24 cellular contexts compared by ENCODE assay signal in the genomic region with DNA sequence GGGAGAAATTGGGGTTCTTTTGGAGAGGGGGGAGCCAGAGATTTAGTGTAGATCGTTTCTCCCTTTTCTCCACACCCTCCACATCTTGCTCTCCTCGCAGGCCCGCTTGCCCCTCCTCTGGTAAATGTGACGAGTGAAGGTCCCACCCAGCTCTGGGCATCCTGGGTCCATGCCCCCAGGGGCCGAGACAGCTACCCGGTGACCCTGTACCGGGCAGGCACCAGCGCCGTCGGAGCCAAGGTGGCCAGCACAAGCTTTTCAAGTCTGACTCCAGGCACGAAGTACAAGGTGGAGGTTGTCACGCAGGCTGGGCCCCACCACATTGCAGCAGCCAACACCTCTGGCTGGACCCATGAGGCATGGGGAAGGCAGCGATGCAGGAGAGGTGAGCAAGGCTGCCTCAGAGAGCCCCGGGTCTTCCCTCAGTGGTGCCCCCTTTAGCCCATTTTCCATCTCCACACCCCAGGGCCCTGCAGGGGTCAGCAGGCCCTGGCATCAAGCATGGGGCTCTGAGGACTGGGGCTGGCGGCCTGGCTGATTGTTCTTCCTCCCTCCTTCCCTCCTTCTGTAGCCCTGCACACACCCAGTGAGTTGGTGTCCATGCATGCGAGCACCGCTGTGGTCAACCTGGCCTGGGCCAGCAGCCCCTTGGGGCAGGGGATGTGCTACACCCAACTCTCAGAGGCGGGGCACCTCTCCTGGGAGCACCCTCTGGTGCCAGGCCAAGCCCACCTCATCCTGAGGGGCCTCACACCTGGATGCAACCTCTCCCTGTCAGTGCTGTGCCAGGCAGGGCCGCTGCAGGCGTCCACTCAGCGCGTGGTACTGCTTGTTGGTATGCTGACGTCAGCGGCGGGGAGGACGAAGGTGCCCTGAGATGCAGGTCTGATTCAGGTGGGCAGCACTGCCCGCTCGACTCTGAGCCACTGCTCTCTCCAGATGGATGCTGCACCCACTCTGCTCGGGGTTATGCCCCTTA. TPM values are rescaled to one million over a fixed set of nuclear protein-coding genes. Genes with fewer than 3 reads are reported as not detected.
DNase-seq lines count a peak whose midpoint lies in the region; ATAC-seq, FAIRE-seq and TF ChIP-seq lines count a peak whose summit lies in the region.
"Had no signal": no experiment of that assay in that cellular context is flagged by ENCODE, and none has a peak within 500 bp of the region (broad histone marks: within the 10 kb centered on the region; RNA-seq: fewer than 3 reads in every experiment).

No MANE protein-coding gene starts in this region.

- CTCF ChIA-PET in A673 (lab: Charles Lee), result no interaction called here

- DNase-seq in right cardiac atrium, result no peak
- no peak for DNase-seq in Right ventricle myocardium superior
- DNase-seq in WERI-Rb-1, result no peak
- peak; percentile 62 for DNase-seq in kidney
- DNase-seq in aorta, result no peak
- DNase-seq in GM10266 (ENCODE audit: extremely low spot score), result no peak
- no peak for DNase-seq in A673 (ENCODE audit: low spot score)
- DNase-seq: Calu3; CD4-positive, alpha-beta memory T cell; DMS53; GM23248; MG63; NCI-H1092; NCI-H146; NCI-H2081 treated with DMSO at 0.1 percent for 48 hours; NCI-H446 treated with DMSO at 0.1 percent for 48 hours; NCI-H69; SHP77 treated with DMSO at 0.1 percent for 48 hours had no signal

- H3K4me3 ChIP-seq in right cardiac atrium (ENCODE audit: low read length) (no peak overlapping the region), WERI-Rb-1 (ENCODE audit: low read depth, low read length) (no peak overlapping the region), kidney (ENCODE audit: low read length in 2 of 2) (no peak overlapping the region), aorta (ENCODE audit: low read length in 2 of 2) (no peak overlapping the region), A673 (ENCODE audit: low read depth, low read length, poor library complexity, severe bottlenecking) (no peak overlapping the region)
- H3K4me3 ChIP-seq: BLaER1, GM23248, MG63 had no signal

- peak; percentile 51 for TF ChIP-seq CTCF in WERI-Rb-1 (IDR thresholded peaks at IDR 0.05; ENCODE audit: low read depth, low read length)
- no peak for TF ChIP-seq CTCF in kidney (IDR thresholded peaks at IDR 0.05; ENCODE audit: borderline replicate concordance, extremely low read depth, insufficient read depth)
- no peak for TF ChIP-seq CTCF in GM10266 (IDR thresholded peaks at IDR 0.05; ENCODE audit: control insufficient read depth, insufficient read depth, low read depth, missing control alignments)
- TF ChIP-seq CTCF in A673 (conservative IDR thresholded peaks at IDR 0.05; ENCODE audit: low read depth, low read length), result no peak

- POLR2A ChIA-PET in A673 (lab: Charles Lee; ENCODE audit: low non-redundant PET), result no interaction called here

- H3K27ac ChIP-seq in right cardiac atrium (ENCODE audit: low read length), result no peak overlapping the region
- H3K27ac ChIP-seq in WERI-Rb-1, result no peak overlapping the region
- no peak overlapping the region for H3K27ac ChIP-seq in kidney (ENCODE audit: low read depth in 2 of 2, low read length in 2 of 2)
- no peak overlapping the region for H3K27ac ChIP-seq in aorta (ENCODE audit: low read depth in 1 of 2, low read length in 2 of 2)
- no peak overlapping the region for H3K27ac ChIP-seq in A673 (ENCODE audit: low read depth, low read length, poor library complexity, severe bottlenecking)
- H3K27ac ChIP-seq: BLaER1, GM23248 had no signal

- ATAC-seq in right cardiac atrium, result peak; percentile 15 to 17
- ATAC-seq in Right ventricle myocardium superior (ENCODE audit: poor library complexity), result no peak
- ATAC-seq in aorta (ENCODE audit: low FRiP score), result peak; percentile 34
- no peak for ATAC-seq in GM18519 (IDR thresholded peaks at IDR 0.05; ENCODE audit: low FRiP score, unreplicated experiment)

- intact Hi-C loops in right cardiac atrium (cut with DNase I) (no loop called here), Right ventricle myocardium superior (cut with DNase I) (no loop called here), kidney (cut with DNase I) (no loop called here), aorta (cut with DNase I) (no loop called here), A673 (cut with micrococcal nuclease; ENCODE audit: unreplicated experiment) (no loop called here)

- H3K9me3 ChIP-seq in right cardiac atrium (ENCODE audit: control insufficient read depth, low read length) (no peaks in the 10 kb centered on the region), WERI-Rb-1 (ENCODE audit: severe bottlenecking) (no peaks in the 10 kb centered on the region), kidney (ENCODE audit: control insufficient read depth in 1 of 2, low read length in 2 of 2) (no peaks in the 10 kb centered on the region), aorta (ENCODE audit: control insufficient read depth, low read length) (no peaks in the 10 kb centered on the region), A673 (ENCODE audit: low read depth, low read length, poor library complexity, severe bottlenecking) (no peaks in the 10 kb centered on the region)
- H3K9me3 ChIP-seq: BLaER1, MG63 had no signal

- BruUV-seq in A673 (replicated peaks; lab: Mats Ljungman, UMichigan), result no TSS peak

- no peaks in the 10 kb centered on the region for H3K4me1 ChIP-seq in right cardiac atrium (ENCODE audit: control insufficient read depth, insufficient read depth, low read length)
- no peaks in the 10 kb centered on the region for H3K4me1 ChIP-seq in kidney (ENCODE audit: control insufficient read depth in 1 of 2, insufficient read depth in 1 of 2, low read depth in 1 of 2, low read length in 2 of 2)
- H3K4me1 ChIP-seq in aorta (ENCODE audit: control insufficient read depth in 1 of 2, insufficient read depth in 2 of 2, low read length in 2 of 2), result no peaks in the 10 kb centered on the region
- H3K4me1 ChIP-seq in A673 (ENCODE audit: insufficient read depth, low read length, poor library complexity, severe bottlenecking), result no peaks in the 10 kb centered on the region

- FAIRE-seq in kidney (lab: Jason Lieb, UNC), result no peak

- WGBS in right cardiac atrium, result 88% methylated on average over 29 of the region's 29 CpGs
- 93% methylated on average over 29 of the region's 29 CpGs for WGBS in aorta, 2 donors

- H3K36me3 ChIP-seq in WERI-Rb-1, result no peaks in the 10 kb centered on the region
- no peaks in the 10 kb centered on the region for H3K36me3 ChIP-seq in kidney (ENCODE audit: control insufficient read depth in 1 of 2, insufficient read depth in 2 of 2, low read length in 2 of 2)
- H3K36me3 ChIP-seq in aorta (ENCODE audit: control insufficient read depth in 1 of 2, insufficient read depth in 2 of 2, low read length in 1 of 2), result no peaks in the 10 kb centered on the region
- H3K36me3 ChIP-seq in A673 (ENCODE audit: insufficient read depth, low read length, poor library complexity, severe bottlenecking), result no peaks in the 10 kb centered on the region
- H3K36me3 ChIP-seq: BLaER1, MG63 had no signal

- H3K27me3 ChIP-seq in right cardiac atrium (ENCODE audit: control insufficient read depth, insufficient read depth), result no peaks in the 10 kb centered on the region
- no peaks in the 10 kb centered on the region for H3K27me3 ChIP-seq in WERI-Rb-1 (ENCODE audit: insufficient read depth, low read depth, severe bottlenecking)
- no peaks in the 10 kb centered on the region for H3K27me3 ChIP-seq in aorta (ENCODE audit: control insufficient read depth in 1 of 2, insufficient read depth in 2 of 2, low read length in 1 of 2)
- H3K27me3 ChIP-seq in A673 (replicated peaks; ENCODE audit: insufficient read depth, low read depth, low read length, poor library complexity), result peaks cover 3% of the 10 kb centered on the region
- H3K27me3 ChIP-seq: MG63 had no signal

- H3K9ac ChIP-seq in kidney (ENCODE audit: low read length in 2 of 2), result no peak overlapping the region
- H3K9ac ChIP-seq: BLaER1, GM23248 had no signal

RNA-seq across cellular contexts. Expression of a gene that starts 16.4 kb away (rescaled TPM):
- total RNA-seq in right cardiac atrium, result 10 to 100 TPM; 22.4 to 52.7 (median 35.8) TPM
- 22.5 TPM for polyA plus RNA-seq in right cardiac atrium
- total RNA-seq in Right ventricle myocardium superior, result 3.9 TPM
- 4.1 TPM for total RNA-seq in kidney
- polyA plus RNA-seq in kidney (ENCODE audit: insufficient read depth, low read depth, low replicate concordance), result 1.8 TPM
- total RNA-seq in aorta, result 10 to 100 TPM; 31.7 to 35.6 TPM
- 10 to 100 TPM; 11.6 to 67.8 TPM for polyA plus RNA-seq in aorta
- total RNA-seq in A673 (2021), result not detected in 2 replicates
- total RNA-seq: A172; Calu3; GM23248; OCI-LY7; T-helper 1 cell treated with Interleukin-12 subunit alpha and Interleukin-12 subunit beta and Interleukin-4 antibody, amounts not matched to agents 30 ng/mL and 1 ng/mL, for 36 hours had no signal
- polyA plus RNA-seq: GM23248 had no signal

RNA-seq across cellular contexts. Expression of a gene that starts 16.8 kb away (rescaled TPM):
- 1 to 10 TPM in 1 of 4 donors, under 1 TPM in 3; 0.28 to 1.7 (median 0.66) TPM for total RNA-seq in right cardiac atrium
- 0.29 TPM for polyA plus RNA-seq in right cardiac atrium
- 0.27 TPM for total RNA-seq in Right ventricle myocardium superior
- total RNA-seq in kidney, result 5.5 TPM
- polyA plus RNA-seq in kidney (ENCODE audit: insufficient read depth, low read depth, low replicate concordance), result 3.5 TPM
- total RNA-seq in aorta, result 1 to 10 TPM; 3.4 to 5.7 TPM
- polyA plus RNA-seq in aorta, result 1 to 10 TPM in 1 of 2 donors, under 1 TPM in 1; 0.33 to 3.4 TPM
- total RNA-seq in A673 (2021), result 0.72 and 2.2 TPM in 2 replicates
- total RNA-seq: A172, Calu3, GM23248, RPMI7951 had no signal
- polyA plus RNA-seq: GM23248 had no signal

RNA-seq across cellular contexts. Expression of a gene that starts 32.7 kb away (rescaled TPM):
- total RNA-seq in right cardiac atrium (10 to 100 TPM; 60.9 to 75.3 (median 66.7) TPM), Right ventricle myocardium superior (69.5 TPM), kidney (72.2 TPM), aorta (10 to 100 TPM; 66.3 to 87.7 TPM), A673 (2021) (41.9 and 48.3 TPM in 2 replicates)
- polyA plus RNA-seq in right cardiac atrium (32.0 TPM), kidney (ENCODE audit: insufficient read depth, low read depth, low replicate concordance) (60.8 TPM), aorta (10 to 100 TPM; 21.8 to 32.2 TPM)

RNA-seq across cellular contexts. Expression of a gene that starts 54.5 kb away (rescaled TPM):
- total RNA-seq in right cardiac atrium, result under 1 TPM in 3 of 4 donors, not detected in 1; 0.06 to 0.21 (median 0.11) TPM
- polyA plus RNA-seq in right cardiac atrium, result 0.20 TPM
- 0.05 TPM for total RNA-seq in Right ventricle myocardium superior
- total RNA-seq in kidney, result 0.13 TPM
- not detected for polyA plus RNA-seq in kidney (ENCODE audit: insufficient read depth, low read depth, low replicate concordance)
- under 1 TPM in 1 of 2 donors, not detected in 1; 0.06 TPM for total RNA-seq in aorta
- not detected for polyA plus RNA-seq in aorta
- total RNA-seq in A673 (2021), result not detected in 2 replicates
- total RNA-seq: CD4-positive, alpha-beta memory T cell; GM23248; RPMI7951; T-helper 1 cell treated with Interleukin-12 subunit alpha and Interleukin-12 subunit beta and Interleukin-4 antibody, amounts not matched to agents 30 ng/mL and 1 ng/mL, for 36 hours had no signal

Comparison
In these comparisons a context has a peak if more than half of its experiments do, and no peak if none do; other contexts are left out.
1. ATAC-seq: peak in right cardiac atrium (2 of 2) and aorta (single experiment); none in Right ventricle myocardium superior (single experiment) and GM18519 (single experiment).